In genomic region chr9:73155389-73155788, GRCh38 we compare ENCODE assay signal across 11 cellular contexts. TPM values are rescaled to one million over a fixed set of nuclear protein-coding genes. Genes with fewer than 3 reads are reported as not detected.
DNase-seq lines count a peak whose midpoint lies in the region; ATAC-seq and TF ChIP-seq lines count a peak whose summit lies in the region.
"Had no signal": no experiment of that assay in that cellular context is flagged by ENCODE, and none has a peak within 500 bp of the region (broad histone marks: within the 10 kb centered on the region; RNA-seq: fewer than 3 reads in every experiment).

No MANE protein-coding gene starts in this region.

- TF ChIP-seq CTCF in activated CD8-positive, alpha-beta T cell treated with anti-CD3 and anti-CD28 coated beads for 36 hours (IDR thresholded peaks at IDR 0.05): no peak
- TF ChIP-seq CTCF in fibroblast of pulmonary artery (IDR thresholded peaks at IDR 0.05; ENCODE audit: low read length, missing control alignments) (no peak), tibial artery (IDR thresholded peaks at IDR 0.05) (no peak), Caco-2 (IDR thresholded peaks at IDR 0.05; ENCODE audit: insufficient read depth in 1 of 2, low read depth in 1 of 2, low read length in 1 of 2, severe bottlenecking in 1 of 2, unreplicated experiment in 1 of 2) (no peak), MM.1S (IDR thresholded peaks at IDR 0.05; ENCODE audit: low read length) (no peak)

- no peaks in the 10 kb centered on the region for H3K9me3 Mint-ChIP-seq in activated T-cell treated with anti-CD3 and anti-CD28 coated beads, Interleukin-2, amount 50 U/mL, for 72 hours
- no peaks in the 10 kb centered on the region for H3K9me3 Mint-ChIP-seq in activated CD8-positive, alpha-beta T cell treated with anti-CD3 and anti-CD28 coated beads for 36 hours
- H3K9me3 Mint-ChIP-seq in Caco-2 (ENCODE audit: unreplicated experiment): no peaks in the 10 kb centered on the region

- H3K4me2 ChIP-seq in MM.1S (ENCODE audit: low read depth, low read length): no peak overlapping the region

- H3K27ac Mint-ChIP-seq in activated T-cell treated with anti-CD3 and anti-CD28 coated beads, Interleukin-2, amount 50 U/mL, for 72 hours: peak overlapping the region; percentile 91
- peak overlapping the region; percentile 93 for H3K27ac Mint-ChIP-seq in activated CD8-positive, alpha-beta T cell treated with anti-CD3 and anti-CD28 coated beads for 36 hours
- no peak overlapping the region for H3K27ac Mint-ChIP-seq in Caco-2 (ENCODE audit: unreplicated experiment)
- H3K27ac Mint-ChIP-seq: B cell had no signal

- peak overlapping the region; percentile 83 to 95 for H3K4me3 Mint-ChIP-seq in activated T-cell treated with anti-CD3 and anti-CD28 coated beads, Interleukin-2, amount 50 U/mL, for 72 hours
- H3K4me3 Mint-ChIP-seq in activated CD8-positive, alpha-beta T cell treated with anti-CD3 and anti-CD28 coated beads for 36 hours: peak overlapping the region; percentile 71
- no peak overlapping the region for H3K4me3 Mint-ChIP-seq in Caco-2 (ENCODE audit: unreplicated experiment)
- H3K4me3 Mint-ChIP-seq: B cell, neural crest cell had no signal

- CTCF ChIA-PET in activated CD8-positive, alpha-beta T cell treated with anti-CD3 and anti-CD28 coated beads for 36 hours (lab: Charles Lee): interaction anchor here (0.8 to 2.1 kb wide), 8 partner anchors 20 to 48 kb away, joined by 3 to 10 read pairs (median 4); no protein-coding TSS in a partner anchor
- CTCF ChIA-PET in Caco-2 (lab: Charles Lee): no interaction called here

- no peak overlapping the region for H2AFZ ChIP-seq in MM.1S (ENCODE audit: low read length)

- peaks cover 0 to 3% of the 10 kb centered on the region in 2 donors for H3K36me3 Mint-ChIP-seq in activated T-cell treated with anti-CD3 and anti-CD28 coated beads, Interleukin-2, amount 50 U/mL, for 72 hours (ENCODE audit: insufficient read depth in 2 of 2)
- peaks cover 27% of the 10 kb centered on the region for H3K36me3 Mint-ChIP-seq in activated CD8-positive, alpha-beta T cell treated with anti-CD3 and anti-CD28 coated beads for 36 hours (ENCODE audit: low read depth)
- no peaks in the 10 kb centered on the region for H3K36me3 Mint-ChIP-seq in Caco-2 (ENCODE audit: insufficient read depth, unreplicated experiment)

- peak overlapping the region in 1 of 2 donors; percentile 79 for H3K27ac ChIP-seq in tibial artery
- H3K27ac ChIP-seq in MM.1S (ENCODE audit: low read length): no peak overlapping the region

- no TSS peak for BruUV-seq in Caco-2 (replicated peaks; lab: Mats Ljungman, UMichigan)

- no peak overlapping the region for H3K9ac ChIP-seq in MM.1S (ENCODE audit: low read length)

- peaks cover 0 to 62% (median 34%) of the 10 kb centered on the region in 4 donors for H3K4me1 ChIP-seq in tibial artery
- no peaks in the 10 kb centered on the region for H3K4me1 ChIP-seq in Caco-2
- H3K4me1 ChIP-seq in MM.1S (ENCODE audit: low read length): 0 out of 2 replicates have a peak, but pooled peaks cover 8% of the 10 kb centered on the region

- peaks cover 81% of the 10 kb centered on the region for H3K4me1 Mint-ChIP-seq in activated T-cell treated with anti-CD3 and anti-CD28 coated beads, Interleukin-2, amount 50 U/mL, for 72 hours (ENCODE audit: low read depth)
- H3K4me1 Mint-ChIP-seq in activated CD8-positive, alpha-beta T cell treated with anti-CD3 and anti-CD28 coated beads for 36 hours (ENCODE audit: low read depth): peaks cover 78% of the 10 kb centered on the region
- no peaks in the 10 kb centered on the region for H3K4me1 Mint-ChIP-seq in Caco-2 (ENCODE audit: low read depth, unreplicated experiment)
- H3K4me1 Mint-ChIP-seq: B cell had no signal

- no peaks in the 10 kb centered on the region for H3K27me3 Mint-ChIP-seq in activated T-cell treated with anti-CD3 and anti-CD28 coated beads, Interleukin-2, amount 50 U/mL, for 72 hours (ENCODE audit: low read depth)
- no peaks in the 10 kb centered on the region for H3K27me3 Mint-ChIP-seq in activated CD8-positive, alpha-beta T cell treated with anti-CD3 and anti-CD28 coated beads for 36 hours
- H3K27me3 Mint-ChIP-seq in Caco-2 (ENCODE audit: insufficient read depth, unreplicated experiment): no peaks in the 10 kb centered on the region

- H3K9me2 ChIP-seq in MM.1S (replicated peaks; ENCODE audit: insufficient read depth, low read length): no peaks in the 10 kb centered on the region

- POLR2A ChIA-PET in activated CD8-positive, alpha-beta T cell treated with anti-CD3 and anti-CD28 coated beads for 36 hours (lab: Charles Lee): interaction anchor here (1.0 to 1.1 kb wide), 3 partner anchors 8 to 35 kb away, joined by 3 to 4 read pairs (median 3); no protein-coding TSS in a partner anchor
- POLR2A ChIA-PET in Caco-2 (lab: Charles Lee): no interaction called here

- intact Hi-C loops in activated CD8-positive, alpha-beta T cell treated with anti-CD3 and anti-CD28 coated beads for 36 hours (cut with micrococcal nuclease): no loop called here
- intact Hi-C loops in tibial artery (cut with DNase I; ENCODE audit: low total_unique reads) (no loop called here), Caco-2 (cut with micrococcal nuclease; ENCODE audit: unreplicated experiment) (no loop called here)

- H4K20me1 ChIP-seq in MM.1S (ENCODE audit: insufficient read depth, low read length): no peaks in the 10 kb centered on the region

- H3K36me3 ChIP-seq in tibial artery: peaks cover 20 to 21% (median 20%) of the 10 kb centered on the region in 3 donors
- H3K36me3 ChIP-seq in Caco-2 (ENCODE audit: control insufficient read depth, insufficient read depth, low read length): no peaks in the 10 kb centered on the region
- no peaks in the 10 kb centered on the region for H3K36me3 ChIP-seq in MM.1S (replicated peaks; ENCODE audit: insufficient read depth, low read length)

- H3F3A ChIP-seq in MM.1S (ENCODE audit: insufficient read depth, low read length): no peaks in the 10 kb centered on the region

- H3K4me3 ChIP-seq in fibroblast of pulmonary artery (replicated peaks; ENCODE audit: low read depth, low read length) (peak overlapping the region; percentile 69), tibial artery (peak overlapping the region; percentile 55 to 58), Caco-2 (ENCODE audit: low read depth, low read length) (no peak overlapping the region), MM.1S (ENCODE audit: low read length) (no peak overlapping the region)

- no peak for DNase-seq in activated T-cell treated with anti-CD3 and anti-CD28 coated beads, Interleukin-2, amount 50 U/mL, for 72 hours
- DNase-seq in activated T-cell treated with anti-CD3 and anti-CD28 coated beads for 4 hours (no peak), fibroblast of pulmonary artery (ENCODE audit: low read depth) (no peak), tibial artery (no peak), Caco-2 (no peak), NCI-H1436 treated with DMSO at 0.1 percent for 48 hours (lab: John Stamatoyannopoulos, UW) (no peak), MM.1S (no peak)
- DNase-seq in activated CD8-positive, alpha-beta T cell treated with anti-CD3 and anti-CD28 coated beads for 36 hours: no peak
- DNase-seq: hippocampal formation had no signal

- ATAC-seq in activated T-cell treated with anti-CD3 and anti-CD28 coated beads, Interleukin-2, amount 50 U/mL, for 72 hours (replicated peaks in 1 of 2): peak in 1 of 2 donors; percentile 35
- ATAC-seq in activated CD8-positive, alpha-beta T cell treated with anti-CD3 and anti-CD28 coated beads for 36 hours: peak; percentile 6

- no peaks in the 10 kb centered on the region for H3K79me2 ChIP-seq in MM.1S (ENCODE audit: low read length)

- H3K9me3 ChIP-seq in tibial artery: no peaks in the 10 kb centered on the region
- H3K9me3 ChIP-seq in Caco-2: no peaks in the 10 kb centered on the region
- H3K9me3 ChIP-seq in MM.1S (replicated peaks; ENCODE audit: insufficient read depth, low read length): no peaks in the 10 kb centered on the region

- H3K27me3 ChIP-seq in tibial artery: no peaks in the 10 kb centered on the region
- H3K27me3 ChIP-seq in Caco-2 (replicated peaks; ENCODE audit: control insufficient read depth, insufficient read depth, low read length): no peaks in the 10 kb centered on the region
- no peaks in the 10 kb centered on the region for H3K27me3 ChIP-seq in MM.1S (replicated peaks; ENCODE audit: insufficient read depth, low read length)

RNA-seq across cellular contexts. Expression of gene ANXA1, which starts 3.7 kb away (rescaled TPM):
- 10 to 100 TPM; 16.7 to 51.1 TPM for total RNA-seq in activated T-cell treated with anti-CD3 and anti-CD28 coated beads, Interleukin-2, amount 50 U/mL, for 72 hours
- total RNA-seq in activated CD8-positive, alpha-beta T cell treated with anti-CD3 and anti-CD28 coated beads for 36 hours: 10 to 100 TPM; 33.5 to 36.5 TPM
- total RNA-seq in Caco-2 (2022): 8.3 and 12.0 TPM in 2 replicates

Comparison
In these comparisons a context has a peak if more than half of its experiments do, and no peak if none do; other contexts are left out.
1. H3K4me3 ChIP-seq: peak in fibroblast of pulmonary artery (single experiment) and tibial artery (2 of 2); none in Caco-2 (single experiment) and MM.1S (single experiment).